In genomic region chr1:46303872-46304326, GRCh38 we compare ENCODE assay signal across 8 cellular contexts. TPM values are rescaled to one million over a fixed set of nuclear protein-coding genes. Genes with fewer than 3 reads are reported as not detected.
DNase-seq lines count a peak whose midpoint lies in the region; ATAC-seq and TF ChIP-seq lines count a peak whose summit lies in the region.

No MANE protein-coding gene starts in this region.

- no peaks in the 10 kb centered on the region for H3K9me3 Mint-ChIP-seq in CD4-positive, alpha-beta memory T cell
- H3K9me3 Mint-ChIP-seq in effector memory CD8-positive, alpha-beta T cell, result no peaks in the 10 kb centered on the region
- H3K9me3 Mint-ChIP-seq in neural crest cell, result no peaks in the 10 kb centered on the region

- H3K27me3 Mint-ChIP-seq in CD4-positive, alpha-beta memory T cell, result no peaks in the 10 kb centered on the region
- H3K27me3 Mint-ChIP-seq in effector memory CD8-positive, alpha-beta T cell, result no peaks in the 10 kb centered on the region
- no peaks in the 10 kb centered on the region for H3K27me3 Mint-ChIP-seq in neural crest cell (ENCODE audit: low read depth)

- H3K4me1 Mint-ChIP-seq in CD4-positive, alpha-beta memory T cell, result peaks cover 27 to 70% (median 40%) of the 10 kb centered on the region in 4 donors
- H3K4me1 Mint-ChIP-seq in effector memory CD8-positive, alpha-beta T cell (ENCODE audit: low read depth in 2 of 2), result peaks cover 31 to 62% of the 10 kb centered on the region in 2 donors
- H3K4me1 Mint-ChIP-seq in neural crest cell, result peaks cover 43% of the 10 kb centered on the region

- peak overlapping the region; percentile 97 to 98 (median 98) for H3K27ac Mint-ChIP-seq in CD4-positive, alpha-beta memory T cell
- peak overlapping the region; percentile 99 for H3K27ac Mint-ChIP-seq in effector memory CD8-positive, alpha-beta T cell
- H3K27ac Mint-ChIP-seq in neural crest cell (ENCODE audit: unreplicated experiment), result peak overlapping the region; percentile 100

- peaks cover 54% of the 10 kb centered on the region for H3K4me1 ChIP-seq in CD4-positive, alpha-beta memory T cell (ENCODE audit: insufficient read depth, low read length)
- H3K4me1 ChIP-seq in MM.1S (ENCODE audit: low read length), result no peaks in the 10 kb centered on the region

- DNase-seq in CD4-positive, alpha-beta memory T cell, result no peak
- no peak for DNase-seq in MM.1S
- DNase-seq in effector memory CD8-positive, alpha-beta T cell, result no peak
- no peak for DNase-seq in neural crest cell (ENCODE audit: low read depth, low spot score)
- no peak for DNase-seq in NCI-H1930 (lab: John Stamatoyannopoulos, UW)
- DNase-seq in NCI-H510A treated with DMSO at 0.1 percent for 48 hours (lab: John Stamatoyannopoulos, UW), result no peak

- ATAC-seq in effector memory CD8-positive, alpha-beta T cell (replicated peaks), result no peak
- ATAC-seq in GM21381 (IDR thresholded peaks at IDR 0.05; ENCODE audit: unreplicated experiment) (no peak), HG03442 (IDR thresholded peaks at IDR 0.05; ENCODE audit: unreplicated experiment) (no peak)

- H3K4me3 Mint-ChIP-seq in CD4-positive, alpha-beta memory T cell, result peak overlapping the region; percentile 96 to 100 (median 98)
- peak overlapping the region; percentile 98 to 99 for H3K4me3 Mint-ChIP-seq in effector memory CD8-positive, alpha-beta T cell
- H3K4me3 Mint-ChIP-seq in neural crest cell, result peak overlapping the region; percentile 99

- H2AFZ ChIP-seq in MM.1S (ENCODE audit: low read length), result peak overlapping the region; percentile 35; the same call in 1 of the 2 replicates

- no peaks in the 10 kb centered on the region for H3K9me2 ChIP-seq in MM.1S (replicated peaks; ENCODE audit: insufficient read depth, low read length)

- CTCF ChIA-PET in CD4-positive, alpha-beta memory T cell (lab: Charles Lee; ENCODE audit: partially characterized antibody), result interaction anchor here (1.1 to 2.5 kb wide), 7 partner anchors 12 to 59 kb away, joined by 3 to 23 read pairs (median 3); partner anchors contain the start of gene NSUN4

- H3K27me3 ChIP-seq in CD4-positive, alpha-beta memory T cell (ENCODE audit: insufficient read depth, low read length), result no peaks in the 10 kb centered on the region
- H3K27me3 ChIP-seq in MM.1S (replicated peaks; ENCODE audit: insufficient read depth, low read length), result no peaks in the 10 kb centered on the region

- H3K27ac ChIP-seq in CD4-positive, alpha-beta memory T cell (ENCODE audit: low read depth, low read length), result peak overlapping the region; percentile 94
- H3K27ac ChIP-seq in MM.1S (ENCODE audit: low read length), result peak overlapping the region; percentile 74

- H3K4me2 ChIP-seq in MM.1S (ENCODE audit: low read depth, low read length), result peak overlapping the region; percentile 66; the same call in 1 of the 2 replicates

- POLR2A ChIA-PET in CD4-positive, alpha-beta memory T cell (lab: Charles Lee; ENCODE audit: partially characterized antibody), result interaction anchor here (0.7 to 2.4 kb wide), 16 partner anchors 10 to 804 kb away, joined by 3 to 44 read pairs (median 5); partner anchors contain the start of genes CCDC163, GPBP1L1, MMACHC and MOB3C

- H3K36me3 ChIP-seq in CD4-positive, alpha-beta memory T cell (ENCODE audit: insufficient read depth, low read length), result no peaks in the 10 kb centered on the region
- H3K36me3 ChIP-seq in MM.1S (replicated peaks; ENCODE audit: insufficient read depth, low read length), result peaks cover 4% of the 10 kb centered on the region

- peak overlapping the region; percentile 73 to 90 for H3K4me3 ChIP-seq in CD4-positive, alpha-beta memory T cell (ENCODE audit: low read length in 2 of 2)
- H3K4me3 ChIP-seq in MM.1S (ENCODE audit: low read length), result peak overlapping the region; percentile 81

- peak; percentile 3; the same call in 1 of the 2 replicates for TF ChIP-seq CTCF in MM.1S (IDR thresholded peaks at IDR 0.05; ENCODE audit: low read length)
- no peak for TF ChIP-seq CTCF in neural crest cell (conservative IDR thresholded peaks at IDR 0.05)

- intact Hi-C loops in CD4-positive, alpha-beta memory T cell (cut with micrococcal nuclease), result loop anchor here (1.0 to 5.0 kb wide), 6 partner anchors 37 to 722 kb away; partner anchors contain the start of genes EFCAB14, GPBP1L1, NASP and NSUN4

- peaks cover 12% of the 10 kb centered on the region for H3F3A ChIP-seq in MM.1S (ENCODE audit: insufficient read depth, low read length)

- peaks cover 95% of the 10 kb centered on the region for H3K79me2 ChIP-seq in MM.1S (ENCODE audit: low read length)

- peak overlapping the region; percentile 95 for H3K9ac ChIP-seq in MM.1S (ENCODE audit: low read length)

- no peaks in the 10 kb centered on the region for H3K9me3 ChIP-seq in CD4-positive, alpha-beta memory T cell (ENCODE audit: control insufficient read depth in 1 of 2, low read length in 2 of 2)
- H3K9me3 ChIP-seq in MM.1S (replicated peaks; ENCODE audit: insufficient read depth, low read length), result no peaks in the 10 kb centered on the region

- H3K36me3 Mint-ChIP-seq in CD4-positive, alpha-beta memory T cell, result peaks cover 8 to 25% of the 10 kb centered on the region in 2 donors
- peaks cover 47% of the 10 kb centered on the region for H3K36me3 Mint-ChIP-seq in effector memory CD8-positive, alpha-beta T cell (ENCODE audit: insufficient read depth)
- peaks cover 4% of the 10 kb centered on the region for H3K36me3 Mint-ChIP-seq in neural crest cell (ENCODE audit: low read depth)

- peaks cover 26% of the 10 kb centered on the region for H4K20me1 ChIP-seq in MM.1S (ENCODE audit: insufficient read depth, low read length)

RNA-seq across cellular contexts. Expression of gene UQCRH, which starts 0.4 kb away (rescaled TPM):
- total RNA-seq in CD4-positive, alpha-beta memory T cell, result 100 to 1,000 TPM; 123 to 128 TPM
- 100 to 1,000 TPM; 251 to 272 TPM for polyA plus RNA-seq in CD4-positive, alpha-beta memory T cell
- total RNA-seq in neural crest cell, result 325 and 341 TPM in 2 replicates

RNA-seq across cellular contexts. Expression of gene LRRC41, which starts 0.5 kb away (rescaled TPM):
- 10 to 100 TPM; 31.8 to 32.0 TPM for total RNA-seq in CD4-positive, alpha-beta memory T cell
- 10 to 100 TPM; 47.8 to 66.1 TPM for polyA plus RNA-seq in CD4-positive, alpha-beta memory T cell
- 99.0 and 102 TPM in 2 replicates for total RNA-seq in neural crest cell

RNA-seq across cellular contexts. Expression of gene NSUN4, which starts 36.7 kb away (rescaled TPM):
- 10 to 100 TPM; 26.4 to 26.9 TPM for total RNA-seq in CD4-positive, alpha-beta memory T cell
- polyA plus RNA-seq in CD4-positive, alpha-beta memory T cell, result 10 to 100 TPM in 1 of 2 donors, 1 to 10 TPM in 1; 7.7 to 18.7 TPM
- 32.7 and 33.3 TPM in 2 replicates for total RNA-seq in neural crest cell

RNA-seq across cellular contexts. Expression of gene RAD54L, which starts 56.3 kb away (rescaled TPM):
- 1 to 10 TPM; 1.0 to 1.1 TPM for total RNA-seq in CD4-positive, alpha-beta memory T cell
- polyA plus RNA-seq in CD4-positive, alpha-beta memory T cell, result under 1 TPM in 1 of 2 donors, not detected in 1; 0.46 TPM
- 54.2 and 55.8 TPM in 2 replicates for total RNA-seq in neural crest cell
